In the genomic region with DNA sequence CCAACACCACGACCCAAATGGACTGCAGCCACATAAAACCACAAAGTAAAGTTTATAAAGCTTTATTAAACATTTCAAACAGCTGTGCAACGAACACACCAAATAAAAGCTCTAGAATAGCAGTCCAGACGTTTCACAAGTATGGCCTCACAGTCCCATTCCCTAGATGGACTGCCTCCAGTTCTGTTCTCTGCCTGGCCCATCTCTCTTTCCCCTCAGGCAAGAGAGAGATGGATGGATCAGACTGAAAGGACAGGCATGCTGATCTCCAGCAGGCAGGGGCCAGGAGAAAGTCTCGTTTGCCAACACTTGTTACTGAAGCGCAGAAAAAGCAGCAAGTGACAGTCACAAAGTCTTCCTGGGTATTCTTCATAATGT, we compare ENCODE assay signal across 1 cellular context.
TF ChIP-seq lines count a peak whose summit lies in the region.

No MANE protein-coding gene starts in this region.

TF ChIP-seq in GM23338, 12 proteins besides CTCF, POLR2A, EP300 and RAD21:
- no peak for TF ChIP-seq ZNF114 (CRISPR knock-in tag; IDR thresholded peaks at IDR 0.05)
- TF ChIP-seq STAT1 (IDR thresholded peaks at IDR 0.05; ENCODE audit: unreplicated experiment): no peak
- no peak for TF ChIP-seq POLR2AphosphoS5 (IDR thresholded peaks at IDR 0.05; ENCODE audit: low read depth)
- no peak for TF ChIP-seq CREB1 (CRISPR knock-in tag; IDR thresholded peaks at IDR 0.05; ENCODE audit: low read depth)
TF ChIP-seq in GM23338: peak in this region for 0.
